11 cellular contexts compared by ENCODE assay signal in the genomic region with DNA sequence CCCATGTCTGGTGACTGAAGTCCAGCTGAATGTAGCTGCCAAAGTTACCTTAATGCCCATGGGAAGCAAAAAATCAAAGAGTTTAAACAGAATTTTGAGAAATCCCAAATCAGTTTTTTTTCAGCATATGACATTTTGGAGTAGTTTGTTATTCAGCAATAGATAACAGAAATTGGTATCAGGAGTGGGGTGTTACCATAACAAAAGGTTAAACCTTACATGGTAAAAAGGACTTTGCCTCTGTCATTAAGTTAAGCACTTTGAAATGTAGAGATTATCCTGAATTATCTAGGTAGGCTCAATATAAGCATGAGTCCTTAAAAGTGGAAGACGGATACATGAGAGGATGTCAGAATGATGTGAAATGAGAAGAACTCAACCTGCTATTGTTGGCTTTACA. TPM values are rescaled to one million over a fixed set of nuclear protein-coding genes. Genes with fewer than 3 reads are reported as not detected.
"Had no signal": no experiment of that assay in that cellular context is flagged by ENCODE, and none has a peak within 500 bp of the region (broad histone marks: within the 10 kb centered on the region; RNA-seq: fewer than 3 reads in every experiment).

No MANE protein-coding gene starts in this region.

- H3K4me3 ChIP-seq: GM23338 had no signal

- H3K4me1 Mint-ChIP-seq: GM23338, H9 had no signal

- H3K4me3 Mint-ChIP-seq: GM23338, H9, HFFc6 had no signal

- H3K9ac ChIP-seq: KMS-11 had no signal

- FAIRE-seq: H1, H54, HTR-8/SVneo had no signal

- H3K4me2 ChIP-seq: GM23338, KMS-11 had no signal

- DNase-seq: H9, HCEC 1CT, HFFc6, IMR-90, KBM-7 had no signal

- ATAC-seq: GM23338 had no signal

- H3K27ac Mint-ChIP-seq: GM23338, H9, HFFc6 had no signal

- H3K27ac ChIP-seq: KMS-11 had no signal

- H2AFZ ChIP-seq: GM23338 had no signal

RNA-seq across cellular contexts. Expression of gene FAM227B, which starts 32.3 kb away (rescaled TPM):
- total RNA-seq: HT-29 had no signal
